ENCODE assay signal across 2 cellular contexts in genomic region chr7:17339952-17340351, GRCh38.
TF ChIP-seq lines count a peak whose summit lies in the region.

No MANE protein-coding gene starts in this region.

TF ChIP-seq in GM23338, 12 proteins besides CTCF, POLR2A, EP300 and RAD21:
- TF ChIP-seq POLR2AphosphoS5 (IDR thresholded peaks at IDR 0.05; ENCODE audit: low read depth) = no peak

TF ChIP-seq in H1, 55 proteins besides CTCF, POLR2A, EP300 and RAD21:
- TF ChIP-seq SIX5 (IDR thresholded peaks at IDR 0.05; ENCODE audit: low read depth, low read length) (no peak), JUND (IDR thresholded peaks at IDR 0.05; ENCODE audit: low read length) (no peak), E2F6 (IDR thresholded peaks at IDR 0.05) (no peak), JUN (IDR thresholded peaks at IDR 0.05; ENCODE audit: low read depth, low read length) (no peak), TEAD4 (IDR thresholded peaks at IDR 0.05; ENCODE audit: low read depth, low read length) (no peak), POU5F1 (IDR thresholded peaks at IDR 0.05; ENCODE audit: low read depth, low read length) (no peak), NANOG (IDR thresholded peaks at IDR 0.05; ENCODE audit: insufficient read depth, low read depth, low read length, poor library complexity, severe bottlenecking) (no peak), KDM1A (IDR thresholded peaks at IDR 0.05; ENCODE audit: borderline replicate concordance, low read length) (no peak), GTF2F1 (IDR thresholded peaks at IDR 0.05; ENCODE audit: borderline replicate concordance, low read depth, low read length) (no peak), CHD1 (IDR thresholded peaks at IDR 0.05; ENCODE audit: low read depth, low read length) (no peak), SIRT6 (IDR thresholded peaks at IDR 0.05; ENCODE audit: low read length) (no peak), CREB1 (IDR thresholded peaks at IDR 0.05) (no peak), HDAC2 (IDR thresholded peaks at IDR 0.05; ENCODE audit: borderline replicate concordance in 1 of 2, low read depth in 2 of 2, low read length in 2 of 2) (no peak), ASH2L (IDR thresholded peaks at IDR 0.05; ENCODE audit: low read length) (no peak), RXRA (IDR thresholded peaks at IDR 0.05; ENCODE audit: insufficient read depth, low read depth, low read length) (no peak), EZH2 (IDR thresholded peaks at IDR 0.05; ENCODE audit: low read depth, low read length, severe bottlenecking) (no peak), BACH1 (IDR thresholded peaks at IDR 0.05; ENCODE audit: low read length) (no peak), ATF3 (IDR thresholded peaks at IDR 0.05; ENCODE audit: insufficient read depth, low read depth, low read length) (no peak)
